ENCODE assay signal across 9 cellular contexts in the genomic region with DNA sequence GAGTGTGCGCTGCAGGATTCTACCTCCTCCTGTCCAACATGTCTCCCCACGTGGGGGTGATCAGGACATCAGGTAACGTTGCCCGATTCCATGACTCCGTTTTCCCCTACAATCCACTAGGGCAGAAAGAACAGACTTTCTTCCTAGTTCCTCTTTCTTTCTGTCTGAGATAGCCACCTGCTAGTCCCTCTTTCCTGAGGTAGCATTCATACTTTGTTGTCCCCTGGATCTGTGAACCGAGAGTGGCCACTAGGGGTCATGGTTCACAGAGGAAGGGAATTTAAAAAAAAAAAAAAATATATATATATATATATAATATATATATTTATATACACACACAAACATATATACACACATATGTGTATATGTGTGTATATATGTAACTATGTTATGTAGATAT.
DNase-seq lines count a peak whose midpoint lies in the region; ATAC-seq and TF ChIP-seq lines count a peak whose summit lies in the region.
"Had no signal": no experiment of that assay in that cellular context is flagged by ENCODE, and none has a peak within 500 bp of the region (broad histone marks: within the 10 kb centered on the region; RNA-seq: fewer than 3 reads in every experiment).

No MANE protein-coding gene starts in this region.

- H3K9me3 Mint-ChIP-seq in activated CD4-positive, alpha-beta T cell treated with anti-CD3 and anti-CD28 coated beads for 36 hours (ENCODE audit: low read depth) = no peaks in the 10 kb centered on the region

- H3K27me3 Mint-ChIP-seq in activated CD4-positive, alpha-beta T cell treated with anti-CD3 and anti-CD28 coated beads for 36 hours = no peaks in the 10 kb centered on the region

- no peak overlapping the region for H3K4me3 ChIP-seq in retinal pigment epithelial cell (ENCODE audit: low read length)

- TF ChIP-seq CTCF in retinal pigment epithelial cell (conservative IDR thresholded peaks at IDR 0.05; ENCODE audit: low read depth, low read length) = peak; percentile 48

- no peak for ATAC-seq in activated CD4-positive, alpha-beta T cell treated with anti-CD3 and anti-CD28 coated beads for 36 hours
- no peak for ATAC-seq in HG03378 (IDR thresholded peaks at IDR 0.05; ENCODE audit: unreplicated experiment)
- no peak for ATAC-seq in HG03571 (IDR thresholded peaks at IDR 0.05; ENCODE audit: unreplicated experiment)

- intact Hi-C loops in activated CD4-positive, alpha-beta T cell treated with anti-CD3 and anti-CD28 coated beads for 36 hours (cut with DNase I, micrococcal nuclease) = loop anchor here in 1 of 2 experiments (10.0 kb wide), 1 partner anchor 333 kb away; no protein-coding TSS in a partner anchor

- POLR2A ChIA-PET in activated CD4-positive, alpha-beta T cell treated with anti-CD3 and anti-CD28 coated beads for 36 hours (lab: Charles Lee) = no interaction called here

- no peak overlapping the region for H3K27ac Mint-ChIP-seq in activated CD4-positive, alpha-beta T cell treated with anti-CD3 and anti-CD28 coated beads for 36 hours

- no peaks in the 10 kb centered on the region for H3K4me1 Mint-ChIP-seq in activated CD4-positive, alpha-beta T cell treated with anti-CD3 and anti-CD28 coated beads for 36 hours

- no peaks in the 10 kb centered on the region for H3K36me3 Mint-ChIP-seq in activated CD4-positive, alpha-beta T cell treated with anti-CD3 and anti-CD28 coated beads for 36 hours (ENCODE audit: low read depth)

- CTCF ChIA-PET in activated CD4-positive, alpha-beta T cell treated with anti-CD3 and anti-CD28 coated beads for 36 hours (lab: Charles Lee) = no interaction called here

- DNase-seq in activated CD4-positive, alpha-beta T cell treated with anti-CD3 and anti-CD28 coated beads for 36 hours = peak; percentile 22
- DNase-seq in activated CD4-positive, alpha-beta T cell treated with anti-CD3 and anti-CD28 coated beads for 4 hours = no peak
- DNase-seq in M059J (ENCODE audit: low read depth) (peak; percentile 33), cerebellar cortex (ENCODE audit: low spot score) (peak; percentile 16), retinal pigment epithelial cell (ENCODE audit: low read depth) (no peak), NCI-H2029 treated with DMSO at 0.1 percent for 48 hours (lab: John Stamatoyannopoulos, UW) (no peak)
- DNase-seq: DMS153 had no signal

- no peak overlapping the region for H3K4me3 Mint-ChIP-seq in activated CD4-positive, alpha-beta T cell treated with anti-CD3 and anti-CD28 coated beads for 36 hours

Comparison
In these comparisons a context has a peak if more than half of its experiments do, and no peak if none do; other contexts are left out.
1. DNase-seq: peak in activated CD4-positive, alpha-beta T cell treated with anti-CD3 and anti-CD28 coated beads for 36 hours (single experiment), M059J (single experiment) and cerebellar cortex (single experiment); none in activated CD4-positive, alpha-beta T cell treated with anti-CD3 and anti-CD28 coated beads for 4 hours (0 of 2), retinal pigment epithelial cell (single experiment) and NCI-H2029 treated with DMSO at 0.1 percent for 48 hours (single experiment).